6 cellular contexts compared by ENCODE assay signal in the genomic region with DNA sequence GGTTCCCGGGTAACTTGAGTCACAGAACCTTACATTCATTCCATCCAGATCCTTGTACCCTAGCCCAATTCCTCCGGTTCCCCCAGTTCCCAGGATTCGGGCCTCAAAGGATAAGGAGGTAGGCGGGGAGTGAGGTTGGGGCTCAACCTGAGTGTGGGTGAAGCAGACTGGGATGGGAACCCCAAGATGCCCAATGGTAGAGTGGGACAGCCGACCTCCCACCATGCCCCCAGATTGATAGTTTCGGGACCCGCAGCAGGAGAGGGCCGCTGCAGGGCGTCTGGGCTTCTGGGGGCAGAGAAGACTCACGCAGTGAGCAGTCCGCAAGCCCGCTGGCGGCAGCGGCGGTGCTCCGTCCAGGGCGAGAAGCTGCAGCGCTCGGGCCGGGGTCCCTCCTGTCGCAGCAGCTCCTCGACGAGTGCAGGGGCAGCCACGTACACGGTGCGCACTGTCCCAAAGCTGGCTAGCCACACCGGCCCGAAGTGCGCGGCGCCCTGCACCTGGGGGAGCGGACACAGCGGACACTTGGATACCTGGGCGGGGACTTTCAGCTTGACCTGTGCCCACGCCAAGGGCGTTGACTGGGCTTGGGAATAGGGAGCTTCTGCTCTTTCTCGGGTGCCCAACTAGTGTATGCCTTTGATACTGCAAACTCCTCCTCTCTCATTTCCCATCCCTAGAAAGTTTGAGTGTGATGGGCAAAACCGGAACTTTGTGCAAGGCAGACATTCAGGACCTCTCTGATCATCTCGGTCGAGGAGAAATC. TPM values are rescaled to one million over a fixed set of nuclear protein-coding genes. Genes with fewer than 3 reads are reported as not detected.
DNase-seq lines count a peak whose midpoint lies in the region; TF ChIP-seq lines count a peak whose summit lies in the region.

No MANE protein-coding gene starts in this region.

- 5% methylated on average over 40 of the region's 40 CpGs for WGBS in thymus

- no peaks in the 10 kb centered on the region for H3K9me3 ChIP-seq in thymus (ENCODE audit: control insufficient read depth)

- no peak overlapping the region for H3K27ac ChIP-seq in thymus (ENCODE audit: low read depth)

- TF ChIP-seq CTCF in fibroblast of pulmonary artery (IDR thresholded peaks at IDR 0.05; ENCODE audit: low read length, missing control alignments) = no peak

- peaks cover 46% of the 10 kb centered on the region for H3K27me3 ChIP-seq in thymus (ENCODE audit: control insufficient read depth, insufficient read depth)

- no peaks in the 10 kb centered on the region for H3K36me3 ChIP-seq in thymus (ENCODE audit: control insufficient read depth, insufficient read depth)

- peak; percentile 24 for DNase-seq in activated CD4-positive, alpha-beta T cell treated with anti-CD3 and anti-CD28 coated beads for 48 hours
- DNase-seq in activated CD4-positive, alpha-beta T cell treated with anti-CD3 and anti-CD28 coated beads for 1 hour = no peak
- DNase-seq in fibroblast of pulmonary artery (ENCODE audit: low read depth) (no peak), LoVo (ENCODE audit: low spot score) (no peak), mesenteric fat pad (ENCODE audit: low spot score) (no peak)

- H3K4me3 ChIP-seq in fibroblast of pulmonary artery (replicated peaks; ENCODE audit: low read depth, low read length) (peak overlapping the region; percentile 37), thymus (ENCODE audit: low read length) (peak overlapping the region; percentile 45)

- H3K4me1 ChIP-seq in thymus (ENCODE audit: control insufficient read depth, insufficient read depth, low read length) = peaks cover 10% of the 10 kb centered on the region

RNA-seq across cellular contexts. Expression of a gene that starts 1.0 kb away (rescaled TPM):
- polyA plus RNA-seq in thymus = 0.82 TPM
- total RNA-seq in mesenteric fat pad = 1.8 TPM

RNA-seq across cellular contexts. Expression of a gene that starts 6.0 kb away (rescaled TPM):
- polyA plus RNA-seq in thymus = 12.9 TPM
- 32.8 TPM for total RNA-seq in mesenteric fat pad

RNA-seq across cellular contexts. Expression of a gene that starts 6.5 kb away (rescaled TPM):
- polyA plus RNA-seq in thymus = 2.4 TPM
- 7.2 TPM for total RNA-seq in mesenteric fat pad

RNA-seq across cellular contexts. Expression of a gene that starts 11.0 kb away (rescaled TPM):
- polyA plus RNA-seq in thymus = 54.9 TPM
- 11.3 TPM for total RNA-seq in mesenteric fat pad

RNA-seq across cellular contexts. Expression of a gene that starts 13.8 kb away (rescaled TPM):
- polyA plus RNA-seq in thymus = 38.5 TPM
- total RNA-seq in mesenteric fat pad = 87.0 TPM
